ENCODE assay signal across 10 cellular contexts in the genomic region with DNA sequence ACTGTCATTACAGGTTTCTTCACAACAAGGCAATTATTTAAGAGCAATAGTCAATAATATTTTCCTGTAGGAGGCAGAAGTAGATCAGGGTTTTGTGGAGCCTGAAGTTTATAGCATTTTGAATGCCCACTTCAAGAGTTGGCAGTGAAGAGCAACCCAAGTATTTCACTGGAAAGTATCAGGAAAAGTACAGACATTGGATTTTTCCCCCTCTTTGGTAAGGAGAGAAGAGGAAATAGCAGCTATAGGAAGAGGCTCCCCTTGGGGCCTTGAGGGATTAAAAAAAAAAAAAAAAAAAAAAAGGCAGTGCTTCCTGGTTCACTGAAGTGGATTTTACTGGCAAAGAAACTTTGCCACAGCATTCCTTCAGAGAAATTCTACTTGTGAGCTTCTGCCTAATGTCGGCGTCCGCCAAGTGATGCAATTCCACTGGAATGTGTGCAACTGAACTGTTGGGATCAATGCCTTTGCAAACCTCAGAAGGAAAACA. TPM values are rescaled to one million over a fixed set of nuclear protein-coding genes. Genes with fewer than 3 reads are reported as not detected.
DNase-seq lines count a peak whose midpoint lies in the region; ATAC-seq and TF ChIP-seq lines count a peak whose summit lies in the region.
"Had no signal": no experiment of that assay in that cellular context is flagged by ENCODE, and none has a peak within 500 bp of the region (broad histone marks: within the 10 kb centered on the region; RNA-seq: fewer than 3 reads in every experiment).

No MANE protein-coding gene starts in this region.

- H3K18ac ChIP-seq in mesendoderm (ENCODE audit: low read length), result no peak overlapping the region

- POLR2A ChIA-PET in OCI-LY7 (lab: Charles Lee), result interaction anchor here (0.6 kb wide), 1 partner anchor 442 kb away, joined by 3 read pairs; no protein-coding TSS in a partner anchor

- H3K9me2 ChIP-seq in MM.1S (replicated peaks; ENCODE audit: insufficient read depth, low read length), result no peaks in the 10 kb centered on the region
- H3K9me2 ChIP-seq in OCI-LY7 (ENCODE audit: insufficient read depth, low read length), result no peaks in the 10 kb centered on the region

- H3K27ac ChIP-seq in ACC112 (ENCODE audit: low read depth, low read length) (peak overlapping the region; percentile 25; the same call in 1 of the 2 replicates), MM.1S (ENCODE audit: low read length) (no peak overlapping the region), breast epithelium (peak overlapping the region in 1 of 2 donors; percentile 26), mesendoderm (ENCODE audit: low read depth, low read length) (no peak overlapping the region), OCI-LY7 (ENCODE audit: low read depth, low read length, poor library complexity, severe bottlenecking) (no peak overlapping the region)

- H2AFZ ChIP-seq in ACC112 (ENCODE audit: low read length, unreplicated experiment) (no peak overlapping the region), MM.1S (ENCODE audit: low read length) (no peak overlapping the region), OCI-LY7 (ENCODE audit: low read length) (no peak overlapping the region)

- no peak overlapping the region for H2BK15ac ChIP-seq in mesendoderm (replicated peaks; ENCODE audit: low read depth)

- H3K79me2 ChIP-seq in ACC112 (ENCODE audit: control insufficient read depth, insufficient read depth, low read length, unreplicated experiment) (no peaks in the 10 kb centered on the region), MM.1S (ENCODE audit: low read length) (no peaks in the 10 kb centered on the region), mesendoderm (ENCODE audit: control insufficient read depth, insufficient read depth, low read length) (no peaks in the 10 kb centered on the region), OCI-LY7 (ENCODE audit: insufficient read depth, low read depth, low read length) (no peaks in the 10 kb centered on the region)

- no peak overlapping the region for H3K4me2 ChIP-seq in MM.1S (ENCODE audit: low read depth, low read length)
- H3K4me2 ChIP-seq in mesendoderm (ENCODE audit: low read length), result no peak overlapping the region
- no peak overlapping the region for H3K4me2 ChIP-seq in OCI-LY7 (ENCODE audit: low read length)

- no peak overlapping the region for H3K56ac ChIP-seq in mesendoderm (ENCODE audit: low read length)

- H3K23ac ChIP-seq in mesendoderm (ENCODE audit: low read length), result no peak overlapping the region

- no peak overlapping the region for H4K8ac ChIP-seq in mesendoderm (ENCODE audit: low read depth, low read length)

- H3K27me3 Mint-ChIP-seq in activated naive CD8-positive, alpha-beta T cell treated with anti-CD3 and anti-CD28 coated beads for 36 hours, result no peaks in the 10 kb centered on the region

- whole genome bisulfite sequencing in mesendoderm (ENCODE audit: extremely low coverage, insufficient coverage, low lambda C conversion rate), result no CpG with 5 or more reads among the region's 3 CpGs

- no peak overlapping the region for H3K4me3 Mint-ChIP-seq in activated naive CD8-positive, alpha-beta T cell treated with anti-CD3 and anti-CD28 coated beads for 36 hours
- H3K4me3 Mint-ChIP-seq: T-helper 1 cell treated with Interleukin-12 subunit alpha and Interleukin-12 subunit beta and Interleukin-4 antibody, amounts not matched to agents 30 μg/mL and 1 μg/mL, for 36 hours had no signal

- H3K4me1 Mint-ChIP-seq in activated naive CD8-positive, alpha-beta T cell treated with anti-CD3 and anti-CD28 coated beads for 36 hours, result no peaks in the 10 kb centered on the region

- no peaks in the 10 kb centered on the region for H3K9me3 Mint-ChIP-seq in activated naive CD8-positive, alpha-beta T cell treated with anti-CD3 and anti-CD28 coated beads for 36 hours
- H3K9me3 Mint-ChIP-seq: T-helper 1 cell treated with Interleukin-12 subunit alpha and Interleukin-12 subunit beta and Interleukin-4 antibody, amounts not matched to agents 30 μg/mL and 1 μg/mL, for 36 hours had no signal

- H4K20me1 ChIP-seq in MM.1S (ENCODE audit: insufficient read depth, low read length), result no peaks in the 10 kb centered on the region
- no peaks in the 10 kb centered on the region for H4K20me1 ChIP-seq in OCI-LY7 (ENCODE audit: insufficient read depth, low read length)

- H3K4me1 ChIP-seq in ACC112 (ENCODE audit: control insufficient read depth, insufficient read depth, low read length, unreplicated experiment) (no peaks in the 10 kb centered on the region), MM.1S (ENCODE audit: low read length) (no peaks in the 10 kb centered on the region), breast epithelium (no peaks in the 10 kb centered on the region), mesendoderm (ENCODE audit: control insufficient read depth, low read depth, low read length) (no peaks in the 10 kb centered on the region), OCI-LY7 (ENCODE audit: insufficient read depth, low read length, poor library complexity, severe bottlenecking) (no peaks in the 10 kb centered on the region)

- TF ChIP-seq CTCF in MM.1S (IDR thresholded peaks at IDR 0.05; ENCODE audit: low read length), result peak; percentile 11; the same call in 1 of the 2 replicates
- peak in 1 of 3 donors; percentile 23 for TF ChIP-seq CTCF in breast epithelium (IDR thresholded peaks at IDR 0.05)
- TF ChIP-seq CTCF in OCI-LY7 (conservative IDR thresholded peaks at IDR 0.05; ENCODE audit: low read length), result no peak

- H3K9me3 ChIP-seq in MM.1S (replicated peaks; ENCODE audit: insufficient read depth, low read length) (no peaks in the 10 kb centered on the region), breast epithelium (no peaks in the 10 kb centered on the region), OCI-LY7 (ENCODE audit: low read length) (no peaks in the 10 kb centered on the region)

- H3K36me3 Mint-ChIP-seq in activated naive CD8-positive, alpha-beta T cell treated with anti-CD3 and anti-CD28 coated beads for 36 hours, result no peaks in the 10 kb centered on the region

- no peak for TF ChIP-seq POLR2A in breast epithelium (IDR thresholded peaks at IDR 0.05)

- intact Hi-C loops in breast epithelium (cut with DNase I; ENCODE audit: low total_unique reads) (no loop called here), OCI-LY7 (cut with micrococcal nuclease; ENCODE audit: unreplicated experiment) (no loop called here)

- no peaks in the 10 kb centered on the region for H3K36me3 ChIP-seq in ACC112 (ENCODE audit: insufficient read depth, low read length)
- no peaks in the 10 kb centered on the region for H3K36me3 ChIP-seq in MM.1S (replicated peaks; ENCODE audit: insufficient read depth, low read length)
- no peaks in the 10 kb centered on the region for H3K36me3 ChIP-seq in breast epithelium
- no peaks in the 10 kb centered on the region for H3K36me3 ChIP-seq in mesendoderm (ENCODE audit: control insufficient read depth, insufficient read depth, low read length)
- H3K36me3 ChIP-seq in OCI-LY7 (ENCODE audit: insufficient read depth, low read length), result no peaks in the 10 kb centered on the region

- H3K4ac ChIP-seq in mesendoderm (ENCODE audit: low read depth, low read length), result no peak overlapping the region

- no peaks in the 10 kb centered on the region for H3K27me3 ChIP-seq in ACC112 (ENCODE audit: insufficient read depth, low read length)
- H3K27me3 ChIP-seq in MM.1S (replicated peaks; ENCODE audit: insufficient read depth, low read length), result no peaks in the 10 kb centered on the region
- H3K27me3 ChIP-seq in breast epithelium, result no peaks in the 10 kb centered on the region
- no peaks in the 10 kb centered on the region for H3K27me3 ChIP-seq in mesendoderm (ENCODE audit: insufficient read depth, low read length, poor library complexity)

- H3K4me3 ChIP-seq in ACC112 (ENCODE audit: low read depth, low read length) (no peak overlapping the region), MM.1S (ENCODE audit: low read length) (no peak overlapping the region), breast epithelium (no peak overlapping the region), mesendoderm (ENCODE audit: low read length) (no peak overlapping the region), OCI-LY7 (ENCODE audit: low read depth, low read length, poor library complexity, severe bottlenecking) (no peak overlapping the region)

- DNase-seq in MM.1S (peak; percentile 8), breast epithelium (ENCODE audit: low spot score in 2 of 2) (peak; percentile 53 to 83), mesendoderm (peak; percentile 56), iPS-NIHi11 (ENCODE audit: low spot score) (no peak), OCI-LY7 (ENCODE audit: low spot score) (no peak)
- DNase-seq in activated naive CD8-positive, alpha-beta T cell treated with anti-CD3 and anti-CD28 coated beads for 36 hours, result no peak

- H3K79me1 ChIP-seq in mesendoderm (ENCODE audit: low read length), result no peaks in the 10 kb centered on the region

- no TSS peak for BruUV-seq in OCI-LY7 (replicated peaks; lab: Mats Ljungman, UMichigan)

- H2AK5ac ChIP-seq in mesendoderm (ENCODE audit: low read length), result no peak overlapping the region

- CTCF ChIA-PET in OCI-LY7 (lab: Charles Lee; ENCODE audit: unreplicated experiment), result no interaction called here

- no peak overlapping the region for H3K27ac Mint-ChIP-seq in activated naive CD8-positive, alpha-beta T cell treated with anti-CD3 and anti-CD28 coated beads for 36 hours
- H3K27ac Mint-ChIP-seq: T-helper 1 cell treated with Interleukin-12 subunit alpha and Interleukin-12 subunit beta and Interleukin-4 antibody, amounts not matched to agents 30 μg/mL and 1 μg/mL, for 36 hours had no signal

- H3F3A ChIP-seq in MM.1S (ENCODE audit: insufficient read depth, low read length), result no peaks in the 10 kb centered on the region

- H3K9ac ChIP-seq in MM.1S (ENCODE audit: low read length) (no peak overlapping the region), mesendoderm (ENCODE audit: low read length) (no peak overlapping the region)

- ATAC-seq in HG02852 (IDR thresholded peaks at IDR 0.05; ENCODE audit: unreplicated experiment), result no peak

- H2BK120ac ChIP-seq in mesendoderm (ENCODE audit: low read depth, low read length), result no peak overlapping the region

- no peak overlapping the region for H4K5ac ChIP-seq in mesendoderm (ENCODE audit: low read length)

- H2BK5ac ChIP-seq in mesendoderm (ENCODE audit: low read length), result no peak overlapping the region

RNA-seq across cellular contexts. Expression of a gene that starts 5.7 kb away (rescaled TPM):
- total RNA-seq in breast epithelium, result under 1 TPM in 2 of 3 donors, not detected in 1; under 0.01 to 0.15 TPM
- polyA plus RNA-seq in mesendoderm (2013, experiment 1 of 2), result 0.01 TPM
- polyA plus RNA-seq in mesendoderm (2013, experiment 2 of 2), result not detected
- not detected for total RNA-seq in activated naive CD8-positive, alpha-beta T cell treated with anti-CD3 and anti-CD28 coated beads for 36 hours
- total RNA-seq in OCI-LY7 (2014; rRNA removed; shearing (Covaris generic)), result not detected in 2 replicates
- total RNA-seq in OCI-LY7 (2022), result not detected in 2 replicates
- total RNA-seq: lower leg skin had no signal

Comparison
In these comparisons a context has a peak if more than half of its experiments do, and no peak if none do; other contexts are left out.
1. DNase-seq: peak in MM.1S (single experiment), breast epithelium (2 of 2) and mesendoderm (single experiment); none in iPS-NIHi11 (single experiment), activated naive CD8-positive, alpha-beta T cell treated with anti-CD3 and anti-CD28 coated beads for 36 hours (single experiment) and OCI-LY7 (single experiment).